Comparison of ENCODE assay signal across 13 cellular contexts in the genomic region with DNA sequence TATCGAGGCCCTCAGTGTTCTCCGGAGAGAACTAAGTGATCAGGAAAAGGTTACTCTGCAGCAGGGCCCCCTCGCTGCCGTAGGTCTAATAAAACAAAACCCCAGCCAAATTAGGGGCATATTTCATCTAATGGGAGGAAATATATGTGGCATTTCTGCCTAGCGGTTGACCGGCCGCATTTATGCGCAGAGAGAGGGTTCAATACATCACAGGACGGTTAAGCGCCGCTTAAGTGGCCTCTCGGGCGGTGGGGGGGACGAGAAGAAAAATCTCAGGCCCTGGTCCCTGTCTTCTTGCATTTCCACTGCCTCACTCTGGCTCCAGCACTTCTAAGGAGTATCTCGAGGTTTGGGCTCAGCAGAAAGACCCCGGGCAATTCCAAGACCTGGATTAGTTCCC.
DNase-seq lines count a peak whose midpoint lies in the region; ATAC-seq, FAIRE-seq and TF ChIP-seq lines count a peak whose summit lies in the region.
"Had no signal": no experiment of that assay in that cellular context is flagged by ENCODE, and none has a peak within 500 bp of the region (broad histone marks: within the 10 kb centered on the region; RNA-seq: fewer than 3 reads in every experiment).

No MANE protein-coding gene starts in this region.

- H4K91ac ChIP-seq in IMR-90 (ENCODE audit: insufficient read depth, low read depth, low read length): no peak overlapping the region
- peak overlapping the region; percentile 64 for H4K91ac ChIP-seq in trophoblast cell (ENCODE audit: low read depth, low read length)

- H3K4me2 ChIP-seq in IMR-90 (ENCODE audit: low read depth, low read length) (no peak overlapping the region), trophoblast cell (ENCODE audit: low read length) (no peak overlapping the region)

- no peak overlapping the region for H2BK120ac ChIP-seq in IMR-90 (ENCODE audit: low read depth, low read length)
- peak overlapping the region; percentile 41 for H2BK120ac ChIP-seq in trophoblast cell (ENCODE audit: insufficient read depth, low read length, poor library complexity)

- no peak for TF ChIP-seq CTCF in IMR-90 (conservative IDR thresholded peaks at IDR 0.05; ENCODE audit: low read depth, low read length)
- TF ChIP-seq CTCF in mesothelial cell of epicardium (IDR thresholded peaks at IDR 0.05; ENCODE audit: unreplicated experiment): no peak

- no peak overlapping the region for H4K5ac ChIP-seq in IMR-90 (ENCODE audit: low read depth, low read length)

- H2AK5ac ChIP-seq in IMR-90 (ENCODE audit: low read depth, low read length) (no peak overlapping the region), trophoblast cell (ENCODE audit: low read length) (no peak overlapping the region)

- H4K8ac ChIP-seq in IMR-90 (ENCODE audit: low read depth in 2 of 2, low read length in 2 of 2) (no peak overlapping the region), trophoblast cell (ENCODE audit: low read depth, low read length) (peak overlapping the region; percentile 6)

- no CpG with 5 or more reads among the region's 16 CpGs for WGBS in IMR-90 (ENCODE audit: extremely low coverage in 2 of 2, insufficient read length in 1 of 2), 2 experiments
- no CpG with 5 or more reads among the region's 16 CpGs for whole genome bisulfite sequencing in trophoblast cell (ENCODE audit: extremely low coverage, insufficient coverage, insufficient read length)

- H3K36me3 Mint-ChIP-seq in mesothelial cell of epicardium: no peaks in the 10 kb centered on the region
- H3K36me3 Mint-ChIP-seq: CD4-positive, alpha-beta memory T cell had no signal

- H3K23ac ChIP-seq in IMR-90 (ENCODE audit: low read depth, low read length) (no peak overlapping the region), trophoblast cell (ENCODE audit: low read length) (no peak overlapping the region)

- H2AFZ ChIP-seq in IMR-90 (replicated peaks; ENCODE audit: low read length, poor library complexity) (no peak overlapping the region), trophoblast cell (ENCODE audit: insufficient read depth, low read length, poor library complexity) (peak overlapping the region; percentile 57)
- H2AFZ ChIP-seq: GM23248 had no signal

- no peaks in the 10 kb centered on the region for H3K27me3 Mint-ChIP-seq in mesothelial cell of epicardium (ENCODE audit: low read depth)

- no peak overlapping the region for H3K9ac ChIP-seq in IMR-90 (ENCODE audit: low read depth, low read length)
- H3K9ac ChIP-seq in trophoblast cell (ENCODE audit: low read length): no peak overlapping the region
- H3K9ac ChIP-seq: GM23248 had no signal

- in situ Hi-C loops in IMR-90 (cut with MboI; ENCODE audit: low sequenced_read_pairs): no loop called here

- H3K79me2 ChIP-seq in trophoblast cell (ENCODE audit: control insufficient read depth, insufficient read depth, low read length, poor library complexity): no peaks in the 10 kb centered on the region

- H3K36me3 ChIP-seq in IMR-90 (ENCODE audit: control insufficient read depth, insufficient read depth, low read length): no peaks in the 10 kb centered on the region
- no peaks in the 10 kb centered on the region for H3K36me3 ChIP-seq in trophoblast cell (ENCODE audit: control insufficient read depth in 1 of 2, insufficient read depth in 2 of 2, low read length in 2 of 2)
- no peaks in the 10 kb centered on the region for H3K36me3 ChIP-seq in effector memory CD4-positive, alpha-beta T cell (ENCODE audit: control insufficient read depth, insufficient read depth, low read length)
- H3K36me3 ChIP-seq: BE2C had no signal

- no peak for TF ChIP-seq RAD21 in IMR-90 (IDR thresholded peaks at IDR 0.05; ENCODE audit: low read length)

- H3K18ac ChIP-seq in IMR-90 (ENCODE audit: low read depth, low read length): no peak overlapping the region
- no peak overlapping the region for H3K18ac ChIP-seq in trophoblast cell (ENCODE audit: low read length)

- CTCF ChIA-PET in IMR-90 (lab: Yijun Ruan, JAX): no interaction called here

- no peak overlapping the region for H4K12ac ChIP-seq in trophoblast cell (ENCODE audit: low read depth, low read length)

- H2BK15ac ChIP-seq in IMR-90 (ENCODE audit: low read depth, low read length): no peak overlapping the region

- no TSS peak for BruUV-seq in IMR-90 (replicated peaks; lab: Mats Ljungman, UMichigan)

- no peak overlapping the region for H3K4me3 Mint-ChIP-seq in mesothelial cell of epicardium
- H3K4me3 Mint-ChIP-seq: CD4-positive, alpha-beta memory T cell had no signal

- H4K20me1 ChIP-seq in IMR-90 (ENCODE audit: insufficient read depth, low read length): no peaks in the 10 kb centered on the region

- FAIRE-seq in RCC 7860 (lab: Jason Lieb, UNC): no peak
- FAIRE-seq: A204.1 had no signal

- H3K79me1 ChIP-seq in IMR-90 (ENCODE audit: low read depth in 1 of 2, low read length in 2 of 2) (no peaks in the 10 kb centered on the region), trophoblast cell (ENCODE audit: low read length) (peaks cover 17% of the 10 kb centered on the region)

- H2AK9ac ChIP-seq in IMR-90 (replicated peaks; ENCODE audit: low read depth, low read length, poor library complexity): no peak overlapping the region

- no peak overlapping the region; the same call in 1 of the 2 replicates for H2BK20ac ChIP-seq in IMR-90 (ENCODE audit: low read depth, low read length)

- peaks cover 57% of the 10 kb centered on the region for H3K4me1 Mint-ChIP-seq in mesothelial cell of epicardium
- H3K4me1 Mint-ChIP-seq: CD4-positive, alpha-beta memory T cell had no signal

- H3K27ac Mint-ChIP-seq in mesothelial cell of epicardium: peak overlapping the region; percentile 92
- H3K27ac Mint-ChIP-seq: CD4-positive, alpha-beta memory T cell had no signal

- H3K9me3 Mint-ChIP-seq in mesothelial cell of epicardium: peaks cover 7% of the 10 kb centered on the region

- 0 out of 2 replicates have a peak, but pooled peaks cover 6% of the 10 kb centered on the region for H3K9me1 ChIP-seq in IMR-90 (ENCODE audit: insufficient read depth, low read length)

- no peak overlapping the region for H3K4me3 ChIP-seq in IMR-90 (ENCODE audit: insufficient read depth, low read depth, low read length)
- H3K4me3 ChIP-seq in trophoblast cell (ENCODE audit: low read depth, low read length): no peak overlapping the region
- no peak overlapping the region for H3K4me3 ChIP-seq in effector memory CD4-positive, alpha-beta T cell (ENCODE audit: insufficient read depth, low read depth, low read length, poor library complexity, severe bottlenecking)
- H3K4me3 ChIP-seq: GM23248 had no signal

- intact Hi-C loops in IMR-90 (cut with micrococcal nuclease): no loop called here

- no peak overlapping the region for H3K27ac ChIP-seq in IMR-90 (ENCODE audit: insufficient read depth, low read length)
- H3K27ac ChIP-seq in trophoblast cell (ENCODE audit: low read depth, low read length): no peak overlapping the region
- no peak overlapping the region for H3K27ac ChIP-seq in effector memory CD4-positive, alpha-beta T cell (ENCODE audit: insufficient read depth, low read length, poor library complexity, severe bottlenecking)
- H3K27ac ChIP-seq: C4-2B, GM23248 had no signal

- H3K4ac ChIP-seq in IMR-90 (ENCODE audit: low read depth, low read length) (peak overlapping the region; percentile 38; the same call in 1 of the 2 replicates), trophoblast cell (ENCODE audit: low read depth, low read length) (no peak overlapping the region)

- H3K4me1 ChIP-seq in IMR-90 (ENCODE audit: control insufficient read depth, insufficient read depth, low read length): peaks cover 7% of the 10 kb centered on the region
- peaks cover 22 to 26% of the 10 kb centered on the region in 2 experiments for H3K4me1 ChIP-seq in trophoblast cell (ENCODE audit: control insufficient read depth in 1 of 2, insufficient read depth in 2 of 2, low read length in 2 of 2)
- no peaks in the 10 kb centered on the region for H3K4me1 ChIP-seq in effector memory CD4-positive, alpha-beta T cell (ENCODE audit: control insufficient read depth, insufficient read depth, low read length, poor library complexity, severe bottlenecking)

- no peak overlapping the region for H3K56ac ChIP-seq in IMR-90 (ENCODE audit: extremely low read depth, insufficient read depth, low read length)

- DNase-seq in IMR-90 (no peak), mesothelial cell of epicardium (ENCODE audit: low spot score in 2 of 2, unreplicated experiment in 2 of 2) (no peak), trophoblast cell (no peak), RCC 7860 (ENCODE audit: low spot score) (no peak), UCSD-AML1 (lab: John Stamatoyannopoulos, UW; ENCODE audit: unreplicated experiment) (no peak)
- DNase-seq in effector memory CD4-positive, alpha-beta T cell: no peak
- DNase-seq: BE2C; CD4-positive, alpha-beta memory T cell; GM23248; H7 had no signal

- no peaks in the 10 kb centered on the region for H3K9me3 ChIP-seq in IMR-90 (ENCODE audit: control insufficient read depth, insufficient read depth, low read length)
- no peaks in the 10 kb centered on the region for H3K9me3 ChIP-seq in trophoblast cell (ENCODE audit: insufficient read depth, low read depth, low read length)
- H3K9me3 ChIP-seq in effector memory CD4-positive, alpha-beta T cell (ENCODE audit: control insufficient read depth, low read length): no peaks in the 10 kb centered on the region
- H3K9me3 ChIP-seq: BE2C had no signal

- ATAC-seq in IMR-90 (ENCODE audit: low read depth) (no peak), HG02885 (IDR thresholded peaks at IDR 0.05; ENCODE audit: poor library complexity, unreplicated experiment) (no peak)

- H2BK12ac ChIP-seq in trophoblast cell (ENCODE audit: low read length): peak overlapping the region; percentile 82

- H2BK5ac ChIP-seq in IMR-90 (ENCODE audit: low read depth, low read length, poor library complexity, severe bottlenecking) (no peak overlapping the region), trophoblast cell (ENCODE audit: low read depth, low read length, poor library complexity) (no peak overlapping the region)

- POLR2A ChIA-PET in IMR-90 (lab: Charles Lee; ENCODE audit: unreplicated experiment): no interaction called here

- dilution Hi-C loops in IMR-90 (cut with HindIII; ENCODE audit: low sequenced_read_pairs, unreplicated experiment): no loop called here

- TF ChIP-seq POLR2A in IMR-90 (IDR thresholded peaks at IDR 0.05; ENCODE audit: low read depth, low read length): no peak

- peaks cover 12% of the 10 kb centered on the region for H3K27me3 ChIP-seq in IMR-90 (ENCODE audit: control insufficient read depth, insufficient read depth, low read length)
- no peaks in the 10 kb centered on the region for H3K27me3 ChIP-seq in trophoblast cell (ENCODE audit: insufficient read depth, low read length)
- H3K27me3 ChIP-seq in effector memory CD4-positive, alpha-beta T cell (replicated peaks; ENCODE audit: control insufficient read depth, insufficient read depth, low read length, poor library complexity, severe bottlenecking): no peaks in the 10 kb centered on the region
- H3K27me3 ChIP-seq: BE2C had no signal

- H3K14ac ChIP-seq in IMR-90 (replicated peaks; ENCODE audit: low read depth, low read length) (no peak overlapping the region), trophoblast cell (ENCODE audit: low read length) (peak overlapping the region; percentile 12)

TF ChIP-seq in IMR-90, 13 proteins besides CTCF, POLR2A, EP300 and RAD21 (continues in another document):
- no peak for TF ChIP-seq RCOR1 (IDR thresholded peaks at IDR 0.05; ENCODE audit: insufficient replicate concordance, low read length)
- TF ChIP-seq SMC3 (IDR thresholded peaks at IDR 0.05; ENCODE audit: low read depth, low read length): no peak
- TF ChIP-seq MAZ (IDR thresholded peaks at IDR 0.05; ENCODE audit: borderline replicate concordance, low read depth, low read length): no peak
- no peak for TF ChIP-seq CEBPB (IDR thresholded peaks at IDR 0.05; ENCODE audit: low read depth, low read length)
